Comparison of ENCODE assay signal across 26 cellular contexts in the genomic region with DNA sequence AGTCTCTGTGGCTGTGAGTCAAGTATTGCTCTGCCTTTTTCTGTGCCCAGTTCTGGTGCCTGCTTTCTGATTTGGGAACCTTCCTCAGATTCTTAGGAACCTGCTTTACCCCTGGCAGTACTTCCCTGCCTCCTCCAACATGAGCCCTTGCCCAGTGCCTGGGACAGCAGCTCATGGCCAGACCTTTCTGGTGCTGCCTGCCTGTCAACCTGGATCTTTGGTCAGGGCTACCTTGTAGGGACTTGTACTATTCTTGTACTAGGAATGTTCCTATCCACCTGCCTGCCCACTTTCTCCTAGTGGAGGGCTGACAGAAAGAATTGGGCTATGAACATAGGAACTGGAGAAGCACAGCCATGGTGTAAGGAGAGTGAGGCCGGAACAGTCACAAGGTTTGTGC.
"Had no signal": no experiment of that assay in that cellular context is flagged by ENCODE, and none has a peak within 500 bp of the region (broad histone marks: within the 10 kb centered on the region; RNA-seq: fewer than 3 reads in every experiment).

No MANE protein-coding gene starts in this region.

- H3K27me3 Mint-ChIP-seq: activated CD4-positive, alpha-beta memory T cell treated with anti-CD3 and anti-CD28 coated beads for 36 hours had no signal

- ATAC-seq: activated CD4-positive, alpha-beta T cell treated with anti-CD3 and anti-CD28 coated beads for 36 hours; activated CD8-positive, alpha-beta T cell treated with anti-CD3 and anti-CD28 coated beads, Interleukin-2, amount 10 ng/mL, durations not matched to agents 7 days and 5 days; activated T-helper 17 cell treated with anti-CD3 and anti-CD28 coated beads, Interleukin-2, amount 50 U/mL, for 72 hours; esophagus mucosa; foreskin keratinocyte had no signal

- H3K27ac Mint-ChIP-seq: activated CD4-positive, alpha-beta memory T cell treated with anti-CD3 and anti-CD28 coated beads for 36 hours; activated CD4-positive, alpha-beta T cell treated with anti-CD3 and anti-CD28 coated beads for 36 hours; activated CD4-positive, alpha-beta T cell treated with anti-CD3 and anti-CD28 coated beads, Interleukin-2, amount 10 ng/mL, durations not matched to agents 24 days and 14 days; activated CD8-positive, alpha-beta T cell treated with anti-CD3 and anti-CD28 coated beads, Interleukin-2, amount 10 ng/mL, durations not matched to agents 7 days and 5 days; activated naive CD8-positive, alpha-beta T cell; activated T-helper 17 cell treated with anti-CD3 and anti-CD28 coated beads, Interleukin-2, amount 50 U/mL, for 72 hours; endodermal cell had no signal

- H3K4me1 Mint-ChIP-seq: activated CD4-positive, alpha-beta T cell treated with anti-CD3 and anti-CD28 coated beads for 36 hours; activated CD4-positive, alpha-beta T cell treated with anti-CD3 and anti-CD28 coated beads, Interleukin-2, amount 10 ng/mL, durations not matched to agents 24 days and 14 days; activated T-helper 17 cell treated with anti-CD3 and anti-CD28 coated beads, Interleukin-2, amount 50 U/mL, for 72 hours had no signal

- DNase-seq: activated CD4-positive, alpha-beta memory T cell treated with anti-CD3 and anti-CD28 coated beads for 36 hours; activated CD4-positive, alpha-beta T cell treated with anti-CD3 and anti-CD28 coated beads for 36 hours; activated CD4-positive, alpha-beta T cell treated with anti-CD3 and anti-CD28 coated beads, Interleukin-2, amount 10 ng/mL, durations not matched to agents 24 days and 14 days; activated CD4-positive, CD25-positive, alpha-beta regulatory T cell; activated CD4-positive, CD25-positive, alpha-beta regulatory T cell treated with anti-CD3 and anti-CD28 coated beads, Interleukin-2, amount 50 U/mL, for 72 hours; activated CD8-positive, alpha-beta T cell treated with anti-CD3 and anti-CD28 coated beads, Interleukin-2, amount 10 ng/mL, durations not matched to agents 7 days and 5 days; activated effector memory CD4-positive, alpha-beta T cell treated with Interleukin-2 at 50 U/mL for 16 hours; activated gamma-delta T cell treated with Interleukin-2 at 50 U/mL for 16 hours; activated naive CD4-positive, alpha-beta T cell treated with anti-CD3 and anti-CD28 coated beads, Interleukin-2, amount 50 U/mL, for 16 hours; activated naive CD4-positive, alpha-beta T cell treated with Interleukin-2 at 50 U/mL for 16 hours; activated T-cell treated with anti-CD3 and anti-CD28 coated beads, Interleukin-2, amount 50 U/mL, for 4 hours; amniotic stem cell; anterior cingulate cortex; brain microvascular endothelial cell; central memory CD4-positive, alpha-beta T cell; cerebellar nuclear complex; colonic mucosa; effector memory CD4-positive, alpha-beta T cell; endodermal cell; foreskin keratinocyte; gastrocnemius medialis; glutamatergic neuron; T-helper 2 cell had no signal

- H3K36me3 Mint-ChIP-seq: activated CD4-positive, alpha-beta memory T cell treated with anti-CD3 and anti-CD28 coated beads for 36 hours; activated naive CD8-positive, alpha-beta T cell had no signal

- H3K27me3 ChIP-seq: brain microvascular endothelial cell, colonic mucosa, foreskin keratinocyte, gastrocnemius medialis had no signal

- H3K9me3 Mint-ChIP-seq: activated CD4-positive, alpha-beta memory T cell treated with anti-CD3 and anti-CD28 coated beads for 36 hours; activated T-cell treated with anti-CD3 and anti-CD28 coated beads, Interleukin-2, amount 50 U/mL, for 4 hours; activated T-helper 17 cell treated with anti-CD3 and anti-CD28 coated beads, Interleukin-2, amount 50 U/mL, for 72 hours; endodermal cell had no signal

- H3K4me1 ChIP-seq: colonic mucosa, foreskin keratinocyte had no signal

- H3K4me3 ChIP-seq: colonic mucosa, gastrocnemius medialis had no signal

- H3K4me3 Mint-ChIP-seq: activated CD4-positive, alpha-beta memory T cell treated with anti-CD3 and anti-CD28 coated beads for 36 hours; activated CD4-positive, alpha-beta T cell treated with anti-CD3 and anti-CD28 coated beads for 36 hours; activated CD4-positive, alpha-beta T cell treated with anti-CD3 and anti-CD28 coated beads, Interleukin-2, amount 10 ng/mL, durations not matched to agents 24 days and 14 days; activated CD8-positive, alpha-beta T cell treated with anti-CD3 and anti-CD28 coated beads, Interleukin-2, amount 10 ng/mL, durations not matched to agents 7 days and 5 days; activated naive CD8-positive, alpha-beta T cell; activated T-cell treated with anti-CD3 and anti-CD28 coated beads, Interleukin-2, amount 50 U/mL, for 4 hours; activated T-helper 17 cell treated with anti-CD3 and anti-CD28 coated beads, Interleukin-2, amount 50 U/mL, for 72 hours; endodermal cell had no signal

- H3K36me3 ChIP-seq: brain microvascular endothelial cell, colonic mucosa, gastrocnemius medialis had no signal

- H3K27ac ChIP-seq: brain microvascular endothelial cell, colonic mucosa, foreskin keratinocyte, gastrocnemius medialis had no signal

- H3K9me3 ChIP-seq: colonic mucosa, gastrocnemius medialis had no signal
